ENCODE assay signal across 9 cellular contexts in the genomic region with DNA sequence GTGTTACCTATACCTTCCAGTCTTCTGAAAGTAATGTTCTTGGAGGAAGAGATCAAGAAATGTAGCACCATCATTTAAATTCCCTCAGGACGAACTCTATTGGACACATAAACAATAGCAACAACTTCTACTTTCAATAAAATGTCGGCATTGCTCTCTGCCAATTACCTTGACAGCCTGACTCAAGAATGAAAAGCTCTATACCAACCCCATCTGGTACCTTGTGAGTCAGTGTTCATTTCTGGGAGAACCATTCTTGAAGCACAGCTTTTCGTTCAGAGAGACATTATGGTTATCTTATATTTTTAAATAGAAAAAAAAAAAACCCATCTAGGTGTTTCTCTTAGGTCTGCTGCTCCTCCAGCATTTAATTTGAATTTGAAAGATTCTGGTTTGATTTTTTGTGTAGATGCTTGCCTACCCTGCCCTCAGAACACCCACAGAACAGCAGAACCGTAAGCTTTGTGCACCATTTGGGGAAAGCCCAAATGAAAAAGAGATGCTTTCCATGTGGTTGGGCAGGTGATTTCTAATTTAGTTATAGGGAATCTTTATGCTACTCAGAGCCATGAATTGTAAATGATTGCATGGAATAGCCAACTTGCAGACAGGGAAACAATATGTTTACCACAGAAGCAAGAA.
A peak's percentile ranks its signal among the peaks of the same experiment; 100 is the strongest.
DNase-seq lines count a peak whose midpoint lies in the region; ATAC-seq and TF ChIP-seq lines count a peak whose summit lies in the region.
"Had no signal": no experiment of that assay in that cellular context is flagged by ENCODE, and none has a peak within 500 bp of the region (broad histone marks: within the 10 kb centered on the region; RNA-seq: fewer than 3 reads in every experiment).

No MANE protein-coding gene starts in this region.

- peaks cover 4% of the 10 kb centered on the region for H3K9me3 Mint-ChIP-seq in progenitor cell of endocrine pancreas (ENCODE audit: low read depth)
- H3K9me3 Mint-ChIP-seq: natural killer cell had no signal

- no peaks in the 10 kb centered on the region for H3K4me1 Mint-ChIP-seq in progenitor cell of endocrine pancreas (ENCODE audit: low read depth)
- H3K4me1 Mint-ChIP-seq: natural killer cell had no signal

- no peak for TF ChIP-seq POLR2A in GM18505 (IDR thresholded peaks at IDR 0.05; ENCODE audit: borderline replicate concordance, extremely low read depth, insufficient read depth, insufficient read length)

- H3K4me3 ChIP-seq in choroid plexus epithelial cell (ENCODE audit: low read depth, low read length) = no peak overlapping the region

- DNase-seq in NCI-H1092 treated with DMSO at 0.1 percent for 48 hours (lab: John Stamatoyannopoulos, UW) (peak; percentile 16), NCI-H1092 (lab: John Stamatoyannopoulos, UW) (no peak), M059J (ENCODE audit: low read depth) (peak; percentile 53), choroid plexus epithelial cell (ENCODE audit: low read depth) (peak; percentile 67), progenitor cell of endocrine pancreas (ENCODE audit: low spot score, unreplicated experiment) (no peak)
- DNase-seq: natural killer cell had no signal

- ATAC-seq in GM18511 (IDR thresholded peaks at IDR 0.05; ENCODE audit: unreplicated experiment) (no peak), GM18505 (IDR thresholded peaks at IDR 0.05; ENCODE audit: unreplicated experiment) (no peak), HG03469 (IDR thresholded peaks at IDR 0.05; ENCODE audit: unreplicated experiment) (no peak)

- H3K27me3 Mint-ChIP-seq in progenitor cell of endocrine pancreas = peaks cover 2% of the 10 kb centered on the region

- peak; percentile 57 for TF ChIP-seq CTCF in choroid plexus epithelial cell (conservative IDR thresholded peaks at IDR 0.05; ENCODE audit: low read depth, low read length)
- TF ChIP-seq CTCF in progenitor cell of endocrine pancreas (IDR thresholded peaks at IDR 0.05; ENCODE audit: unreplicated experiment) = peak; percentile 26

- H3K27ac Mint-ChIP-seq in progenitor cell of endocrine pancreas = no peak overlapping the region
- H3K27ac Mint-ChIP-seq: natural killer cell had no signal

- H3K4me3 Mint-ChIP-seq in progenitor cell of endocrine pancreas (ENCODE audit: low read depth) = no peak overlapping the region
- H3K4me3 Mint-ChIP-seq: natural killer cell had no signal

- H3K36me3 Mint-ChIP-seq in progenitor cell of endocrine pancreas (ENCODE audit: insufficient read depth) = no peaks in the 10 kb centered on the region
- H3K36me3 Mint-ChIP-seq: natural killer cell had no signal

Comparison
In these comparisons a context has a peak if more than half of its experiments do, and no peak if none do; other contexts are left out.
1. DNase-seq: peak in NCI-H1092 treated with DMSO at 0.1 percent for 48 hours (single experiment), M059J (single experiment) and choroid plexus epithelial cell (single experiment); none in NCI-H1092 (single experiment) and progenitor cell of endocrine pancreas (single experiment).